Comparison of ENCODE assay signal across 8 cellular contexts in the genomic region with DNA sequence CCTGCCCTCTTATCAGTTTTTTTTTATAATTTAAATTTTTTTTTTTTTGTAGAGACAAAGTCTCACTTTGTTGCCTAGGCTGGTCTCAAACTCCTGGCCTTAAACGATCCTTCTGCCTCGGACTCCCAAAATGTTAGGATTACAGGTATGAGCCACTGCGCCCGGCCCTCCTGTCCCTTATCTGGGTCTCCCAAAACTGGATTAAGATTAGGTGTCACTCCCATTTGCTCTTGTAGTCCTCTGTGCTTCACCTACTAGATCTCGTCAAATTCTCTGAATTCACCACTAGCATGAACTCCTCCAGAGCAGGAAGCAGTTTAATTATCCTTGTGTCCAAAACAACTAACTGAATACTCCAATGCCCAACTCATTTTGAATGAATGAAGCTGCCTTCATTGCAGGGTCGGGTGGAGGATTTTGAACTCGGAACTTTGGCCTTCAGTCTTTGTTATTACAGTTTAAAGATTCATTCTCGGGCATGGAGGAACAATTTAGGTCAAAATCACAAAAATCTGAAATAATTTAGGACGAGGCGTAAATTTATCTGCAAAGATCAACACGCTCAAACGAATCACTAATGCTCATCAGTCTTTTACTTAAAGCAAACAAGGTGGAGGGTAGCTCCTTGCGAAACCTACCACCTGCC. TPM values are rescaled to one million over a fixed set of nuclear protein-coding genes. Genes with fewer than 3 reads are reported as not detected.
DNase-seq lines count a peak whose midpoint lies in the region; ATAC-seq and TF ChIP-seq lines count a peak whose summit lies in the region.

No MANE protein-coding gene starts in this region.

- intact Hi-C loops in right cardiac atrium (cut with DNase I) (loop anchor here in 1 of 4 donors (5.0 kb wide), 1 partner anchor 120 kb away; no protein-coding TSS in a partner anchor), spleen (cut with DNase I; ENCODE audit: low total_unique reads) (loop anchor here (5.0 kb wide), 1 partner anchor 130 kb away; a partner anchor contains a TSS)

- no peak for TF ChIP-seq POLR2A in spleen (IDR thresholded peaks at IDR 0.05)

- H3K4me1 ChIP-seq in right cardiac atrium (ENCODE audit: control insufficient read depth, insufficient read depth, low read length) (no peaks in the 10 kb centered on the region), spleen (peaks cover 13 to 55% (median 33%) of the 10 kb centered on the region in 6 donors)

- peak overlapping the region; percentile 98 for H3K27ac ChIP-seq in WERI-Rb-1
- peak overlapping the region; percentile 84 for H3K27ac ChIP-seq in right cardiac atrium (ENCODE audit: low read length)
- H3K27ac ChIP-seq in spleen, result peak overlapping the region; percentile 96 to 100 (median 99)

- TF ChIP-seq CTCF in WERI-Rb-1 (IDR thresholded peaks at IDR 0.05; ENCODE audit: low read depth, low read length), result no peak
- no peak for TF ChIP-seq CTCF in spleen (IDR thresholded peaks at IDR 0.05 in 8 of 11, conservative IDR thresholded peaks at IDR 0.05 in 3 of 11)

- 24% methylated on average over 13 of the region's 13 CpGs for WGBS in right cardiac atrium
- WGBS in spleen, 5 donors, result 34 to 41% (median 35%) methylated on average over 13 of the region's 13 CpGs

- no peaks in the 10 kb centered on the region for H3K27me3 ChIP-seq in WERI-Rb-1 (ENCODE audit: insufficient read depth, low read depth, severe bottlenecking)
- H3K27me3 ChIP-seq in right cardiac atrium (ENCODE audit: control insufficient read depth, insufficient read depth), result no peaks in the 10 kb centered on the region
- H3K27me3 ChIP-seq in spleen (replicated peaks in 1 of 7), result no peaks in the 10 kb centered on the region

- peaks cover 40% of the 10 kb centered on the region for H3K36me3 ChIP-seq in WERI-Rb-1
- peaks cover 0 to 36% (median 20%) of the 10 kb centered on the region in 6 donors for H3K36me3 ChIP-seq in spleen

- DNase-seq in NCI-H146 treated with DMSO at 0.1 percent for 48 hours (lab: John Stamatoyannopoulos, UW; ENCODE audit: unreplicated experiment), result peak; percentile 11
- no peak for DNase-seq in NCI-H146 (lab: John Stamatoyannopoulos, UW)
- DNase-seq in WERI-Rb-1, result no peak
- no peak for DNase-seq in right cardiac atrium
- DNase-seq in spleen, result no peak
- DNase-seq in GM03348 (ENCODE audit: low spot score), result no peak

- H3K4me3 ChIP-seq in WERI-Rb-1 (ENCODE audit: low read depth, low read length) (peak overlapping the region; percentile 92), right cardiac atrium (ENCODE audit: low read length) (peak overlapping the region; percentile 99), spleen (peak overlapping the region; percentile 92 to 100 (median 98))

- no peak for ATAC-seq in right cardiac atrium
- no peak for ATAC-seq in HG02623 (IDR thresholded peaks at IDR 0.05; ENCODE audit: unreplicated experiment)
- no peak for ATAC-seq in activated CD4-positive, CD25-positive, alpha-beta regulatory T cell treated with anti-CD3 and anti-CD28 coated beads, Interleukin-2, amount 50 U/mL, for 24 hours

- no peaks in the 10 kb centered on the region for H3K9me3 ChIP-seq in WERI-Rb-1 (ENCODE audit: severe bottlenecking)
- H3K9me3 ChIP-seq in right cardiac atrium (ENCODE audit: control insufficient read depth, low read length), result no peaks in the 10 kb centered on the region
- no peaks in the 10 kb centered on the region for H3K9me3 ChIP-seq in spleen

RNA-seq across cellular contexts. Expression of a gene that starts 0.8 kb away (rescaled TPM):
- 10 to 100 TPM; 55.3 to 59.8 (median 58.8) TPM for total RNA-seq in right cardiac atrium
- 40.1 TPM for polyA plus RNA-seq in right cardiac atrium
- 100 to 1,000 TPM; 113 to 179 (median 161) TPM for total RNA-seq in spleen
- polyA plus RNA-seq in spleen, result 10 to 100 TPM; 43.8 to 85.8 (median 61.9) TPM

RNA-seq across cellular contexts. Expression of a gene that starts 24.2 kb away (rescaled TPM):
- total RNA-seq in right cardiac atrium, result 100 to 1,000 TPM; 160 to 188 (median 173) TPM
- 227 TPM for polyA plus RNA-seq in right cardiac atrium
- total RNA-seq in spleen, result 100 to 1,000 TPM in 5 of 7 donors, 10 to 100 TPM in 2; 76.3 to 136 (median 103) TPM
- 100 to 1,000 TPM; 182 to 194 (median 190) TPM for polyA plus RNA-seq in spleen

RNA-seq across cellular contexts. Expression of a gene that starts 41.6 kb away (rescaled TPM):
- total RNA-seq in right cardiac atrium, result 10 to 100 TPM; 38.6 to 50.2 (median 44.9) TPM
- polyA plus RNA-seq in right cardiac atrium, result 41.7 TPM
- 10 to 100 TPM; 25.9 to 70.7 (median 60.7) TPM for total RNA-seq in spleen
- polyA plus RNA-seq in spleen, result 10 to 100 TPM; 28.1 to 60.8 (median 42.7) TPM

RNA-seq across cellular contexts. Expression of a gene that starts 56.3 kb away (rescaled TPM):
- under 1 TPM; 0.11 to 0.75 (median 0.58) TPM for total RNA-seq in right cardiac atrium
- polyA plus RNA-seq in right cardiac atrium, result 0.11 TPM
- total RNA-seq in spleen, result 1 to 10 TPM in 2 of 7 donors, under 1 TPM in 3, not detected in 2; 0.26 to 1.5 (median 0.82) TPM
- under 1 TPM; 0.33 to 0.46 (median 0.42) TPM for polyA plus RNA-seq in spleen
